Comparison of ENCODE assay signal across 22 cellular contexts in genomic region chr21:44971672-44971995, GRCh38.
"Had no signal": no experiment of that assay in that cellular context is flagged by ENCODE, and none has a peak within 500 bp of the region (broad histone marks: within the 10 kb centered on the region; RNA-seq: fewer than 3 reads in every experiment).

No MANE protein-coding gene starts in this region.

- H3K27ac ChIP-seq: adrenal gland, suprapubic skin had no signal

- H3K27ac Mint-ChIP-seq: activated naive CD4-positive, alpha-beta T cell treated with anti-CD3 and anti-CD28 coated beads, Interleukin-2, amount 10 ng/mL, durations not matched to agents 7 days and 5 days; dendritic cell treated with granulocyte-macrophage colony-stimulating factor and Interleukin-4, amounts not matched to agents 40 ng/mL and 50 ng/mL, for 4 days; memory B cell; naive thymus-derived CD4-positive, alpha-beta T cell; stimulated activated naive CD8-positive, alpha-beta T cell treated with anti-CD3 and anti-CD28 coated beads, Interleukin-15, Interleukin-2, amounts not matched to agents 100 ng/mL and 50 ng/mL, for 24 hours; T-cell had no signal

- H3K27me3 ChIP-seq: adrenal gland, esophagus squamous epithelium, suprapubic skin, upper lobe of left lung had no signal

- H3K9me3 Mint-ChIP-seq: activated naive CD4-positive, alpha-beta T cell treated with anti-CD3 and anti-CD28 coated beads, Interleukin-2, amount 10 ng/mL, durations not matched to agents 7 days and 5 days; dendritic cell treated with granulocyte-macrophage colony-stimulating factor and Interleukin-4, amounts not matched to agents 40 ng/mL and 50 ng/mL, for 4 days; memory B cell; naive thymus-derived CD4-positive, alpha-beta T cell; stimulated activated naive CD8-positive, alpha-beta T cell treated with anti-CD3 and anti-CD28 coated beads, Interleukin-15, Interleukin-2, amounts not matched to agents 100 ng/mL and 50 ng/mL, for 24 hours; T-cell had no signal

- DNase-seq: activated CD4-positive, alpha-beta T cell treated with anti-CD3 and anti-CD28 coated beads for 48 hours; activated CD4-positive, CD25-positive, alpha-beta regulatory T cell; activated CD8-positive, alpha-beta memory T cell treated with anti-CD3 and anti-CD28 coated beads for 24 hours; activated CD8-positive, alpha-beta memory T cell treated with anti-CD3 and anti-CD28 coated beads, Interleukin-2, amount 50 U/mL, for 48 hours; activated effector memory CD4-positive, alpha-beta T cell treated with Interleukin-2 at 50 U/mL for 16 hours; activated naive CD4-positive, alpha-beta T cell treated with anti-CD3 and anti-CD28 coated beads, Interleukin-2, amount 10 ng/mL, durations not matched to agents 7 days and 5 days; activated T-cell treated with anti-CD3 and anti-CD28 coated beads, Interleukin-2, amount 50 U/mL, for 48 hours; adrenal gland; cerebellar nuclear complex; effector CD8-positive, alpha-beta T cell; esophagus squamous epithelium; naive thymus-derived CD4-positive, alpha-beta T cell; stimulated activated CD4-positive, alpha-beta T cell treated with anti-CD3 and anti-CD28 coated beads, Interleukin-1b, Interleukin-23, amount 100 ng/mL, for 48 hours; T-cell had no signal

- H3K9me3 ChIP-seq: adrenal gland, esophagus squamous epithelium, suprapubic skin, upper lobe of left lung had no signal

- H3K4me3 Mint-ChIP-seq: activated naive CD4-positive, alpha-beta T cell treated with anti-CD3 and anti-CD28 coated beads, Interleukin-2, amount 10 ng/mL, durations not matched to agents 7 days and 5 days; dendritic cell treated with granulocyte-macrophage colony-stimulating factor and Interleukin-4, amounts not matched to agents 40 ng/mL and 50 ng/mL, for 4 days; memory B cell; naive thymus-derived CD4-positive, alpha-beta T cell; stimulated activated naive CD8-positive, alpha-beta T cell treated with anti-CD3 and anti-CD28 coated beads, Interleukin-15, Interleukin-2, amounts not matched to agents 100 ng/mL and 50 ng/mL, for 24 hours; T-cell had no signal

- ATAC-seq: naive thymus-derived CD4-positive, alpha-beta T cell; SK-N-SH treated with all-trans-retinoic acid at 6 μM for 48 hours; T-cell had no signal

- H3K4me3 ChIP-seq: adrenal gland, esophagus squamous epithelium, suprapubic skin, upper lobe of left lung had no signal

- H3K27me3 Mint-ChIP-seq: activated naive CD4-positive, alpha-beta T cell treated with anti-CD3 and anti-CD28 coated beads, Interleukin-2, amount 10 ng/mL, durations not matched to agents 7 days and 5 days; dendritic cell treated with granulocyte-macrophage colony-stimulating factor and Interleukin-4, amounts not matched to agents 40 ng/mL and 50 ng/mL, for 4 days; memory B cell; naive thymus-derived CD4-positive, alpha-beta T cell; stimulated activated naive CD8-positive, alpha-beta T cell treated with anti-CD3 and anti-CD28 coated beads, Interleukin-15, Interleukin-2, amounts not matched to agents 100 ng/mL and 50 ng/mL, for 24 hours; T-cell had no signal

- FAIRE-seq: bronchial epithelial cell, endothelial cell of umbilical vein had no signal
